ENCODE assay signal across 1 cellular context in genomic region chr1:24930703-24931480, GRCh38.
A peak's percentile ranks its signal among the peaks of the same experiment; 100 is the strongest.
TF ChIP-seq lines count a peak whose summit lies in the region.

No MANE protein-coding gene starts in this region.

TF ChIP-seq in GM23338, 12 proteins besides CTCF, POLR2A, EP300 and RAD21:
- peak; percentile 85 for TF ChIP-seq EZH2 (IDR thresholded peaks at IDR 0.05; ENCODE audit: low read depth, unreplicated experiment)
- no peak for TF ChIP-seq ZNF331 (CRISPR knock-in tag; IDR thresholded peaks at IDR 0.05; ENCODE audit: low read depth)
- TF ChIP-seq ZNF114 (CRISPR knock-in tag; IDR thresholded peaks at IDR 0.05), result no peak
- no peak for TF ChIP-seq JUNB (IDR thresholded peaks at IDR 0.05; ENCODE audit: unreplicated experiment)
- no peak for TF ChIP-seq REST (IDR thresholded peaks at IDR 0.05; ENCODE audit: unreplicated experiment)
- TF ChIP-seq NANOG (IDR thresholded peaks at IDR 0.05; ENCODE audit: borderline replicate concordance), result no peak
- no peak for TF ChIP-seq POLR2AphosphoS5 (IDR thresholded peaks at IDR 0.05; ENCODE audit: low read depth)
- TF ChIP-seq EZH2phosphoT487 (IDR thresholded peaks at IDR 0.05; ENCODE audit: unreplicated experiment), result peak; percentile 52
- no peak for TF ChIP-seq ZNF462 (CRISPR knock-in tag; IDR thresholded peaks at IDR 0.05)
- TF ChIP-seq STAT1 (IDR thresholded peaks at IDR 0.05; ENCODE audit: unreplicated experiment), result no peak
- no peak for TF ChIP-seq ETS1 (IDR thresholded peaks at IDR 0.05)
- TF ChIP-seq CREB1 (CRISPR knock-in tag; IDR thresholded peaks at IDR 0.05; ENCODE audit: low read depth), result no peak
